Comparison of ENCODE assay signal across 18 cellular contexts in genomic region chr19:30353394-30353793, GRCh38. TPM values are rescaled to one million over a fixed set of nuclear protein-coding genes. Genes with fewer than 3 reads are reported as not detected.
DNase-seq lines count a peak whose midpoint lies in the region; FAIRE-seq and TF ChIP-seq lines count a peak whose summit lies in the region.
"Had no signal": no experiment of that assay in that cellular context is flagged by ENCODE, and none has a peak within 500 bp of the region (broad histone marks: within the 10 kb centered on the region; RNA-seq: fewer than 3 reads in every experiment).

No MANE protein-coding gene starts in this region.

- TF ChIP-seq CTCF in brain (conservative IDR thresholded peaks at IDR 0.05) (no peak), kidney (IDR thresholded peaks at IDR 0.05; ENCODE audit: borderline replicate concordance, extremely low read depth, insufficient read depth) (no peak), osteocyte (IDR thresholded peaks at IDR 0.05) (no peak), MM.1S (IDR thresholded peaks at IDR 0.05; ENCODE audit: low read length) (no peak)

- DNase-seq in kidney (peak; percentile 37), osteocyte (ENCODE audit: extremely low spot score, unreplicated experiment) (peak; percentile 79), OCI-M1 (lab: John Stamatoyannopoulos, UW) (no peak), DMS114 treated with DMSO at 0.1 percent for 48 hours (lab: John Stamatoyannopoulos, UW; ENCODE audit: unreplicated experiment) (no peak), MM.1S (no peak)
- DNase-seq: C1 segment of cervical spinal cord; Calu3; CD4-positive, alpha-beta memory T cell; COR-L47; DMS153; DND-41; GM23248; H9 had no signal

- no peaks in the 10 kb centered on the region for H3K9me3 ChIP-seq in kidney (ENCODE audit: control insufficient read depth in 1 of 2, low read length in 2 of 2)
- no peaks in the 10 kb centered on the region for H3K9me3 ChIP-seq in MM.1S (replicated peaks; ENCODE audit: insufficient read depth, low read length)

- intact Hi-C loops in kidney (cut with DNase I): no loop called here

- H3F3A ChIP-seq in MM.1S (ENCODE audit: insufficient read depth, low read length): no peaks in the 10 kb centered on the region

- H3K27me3 Mint-ChIP-seq in brain (no peaks in the 10 kb centered on the region), osteocyte (ENCODE audit: unreplicated experiment) (no peaks in the 10 kb centered on the region)

- peaks cover 54% of the 10 kb centered on the region for H3K4me1 Mint-ChIP-seq in brain
- H3K4me1 Mint-ChIP-seq in osteocyte (ENCODE audit: unreplicated experiment): no peaks in the 10 kb centered on the region

- H3K9me3 Mint-ChIP-seq in brain (no peaks in the 10 kb centered on the region), osteocyte (ENCODE audit: unreplicated experiment) (peaks cover 12% of the 10 kb centered on the region)
- H3K9me3 Mint-ChIP-seq: H9 had no signal

- H3K4me1 ChIP-seq in kidney (ENCODE audit: control insufficient read depth in 1 of 2, insufficient read depth in 1 of 2, low read depth in 1 of 2, low read length in 2 of 2) (no peaks in the 10 kb centered on the region), MM.1S (ENCODE audit: low read length) (no peaks in the 10 kb centered on the region)

- FAIRE-seq in kidney (lab: Jason Lieb, UNC): no peak
- FAIRE-seq: G401.6, GM12892 had no signal

- H3K36me3 ChIP-seq in kidney (ENCODE audit: control insufficient read depth in 1 of 2, insufficient read depth in 2 of 2, low read length in 2 of 2): no peaks in the 10 kb centered on the region
- H3K36me3 ChIP-seq in MM.1S (replicated peaks; ENCODE audit: insufficient read depth, low read length): no peaks in the 10 kb centered on the region

- H3K36me3 Mint-ChIP-seq in brain: peaks cover 14% of the 10 kb centered on the region
- H3K36me3 Mint-ChIP-seq in osteocyte (ENCODE audit: unreplicated experiment): no peaks in the 10 kb centered on the region
- H3K36me3 Mint-ChIP-seq: CD4-positive, alpha-beta memory T cell had no signal

- peaks cover 83% of the 10 kb centered on the region for H3K27me3 ChIP-seq in MM.1S (replicated peaks; ENCODE audit: insufficient read depth, low read length)

- no peak overlapping the region for H3K4me3 ChIP-seq in kidney (ENCODE audit: low read length in 2 of 2)
- no peak overlapping the region for H3K4me3 ChIP-seq in MM.1S (ENCODE audit: low read length)
- H3K4me3 ChIP-seq: GM23248 had no signal

- no peak overlapping the region for H3K4me2 ChIP-seq in MM.1S (ENCODE audit: low read depth, low read length)

- H3K4me3 Mint-ChIP-seq in brain (peak overlapping the region in 1 of 5 experiments; percentile 13), osteocyte (ENCODE audit: unreplicated experiment) (no peak overlapping the region)
- H3K4me3 Mint-ChIP-seq: CD4-positive, alpha-beta memory T cell; H9 had no signal

- H3K9me2 ChIP-seq in MM.1S (replicated peaks; ENCODE audit: insufficient read depth, low read length): no peaks in the 10 kb centered on the region

- H3K9ac ChIP-seq in kidney (ENCODE audit: low read length in 2 of 2) (no peak overlapping the region), MM.1S (ENCODE audit: low read length) (no peak overlapping the region)
- H3K9ac ChIP-seq: GM23248 had no signal

- H3K27ac Mint-ChIP-seq in brain (peak overlapping the region in 4 of 5 experiments; percentile 33 to 93 (median 50)), osteocyte (ENCODE audit: unreplicated experiment) (no peak overlapping the region)
- H3K27ac Mint-ChIP-seq: CD4-positive, alpha-beta memory T cell had no signal

- H3K27ac ChIP-seq in kidney (ENCODE audit: low read depth in 2 of 2, low read length in 2 of 2) (no peak overlapping the region), MM.1S (ENCODE audit: low read length) (no peak overlapping the region)
- H3K27ac ChIP-seq: GM23248 had no signal

- H2AFZ ChIP-seq in MM.1S (ENCODE audit: low read length): no peak overlapping the region
- H2AFZ ChIP-seq: GM23248 had no signal

- H3K79me2 ChIP-seq in MM.1S (ENCODE audit: low read length): no peaks in the 10 kb centered on the region

- H4K20me1 ChIP-seq in MM.1S (ENCODE audit: insufficient read depth, low read length): no peaks in the 10 kb centered on the region

RNA-seq across cellular contexts. Expression of gene ZNF536, which starts 18.8 kb away (rescaled TPM):
- 36.2 TPM for polyA plus RNA-seq in brain (ENCODE audit: insufficient read depth, low read depth, low replicate concordance)
- 0.25 TPM for total RNA-seq in kidney
- polyA plus RNA-seq in kidney (ENCODE audit: insufficient read depth, low read depth, low replicate concordance): 0.19 TPM
- total RNA-seq in osteocyte: not detected in 2 replicates
- total RNA-seq: A172, Calu3, H9 had no signal
- polyA plus RNA-seq: BJ; CD4-positive, alpha-beta memory T cell had no signal

Comparison
In these comparisons a context has a peak if more than half of its experiments do, and no peak if none do; other contexts are left out.
1. DNase-seq: peak in kidney (single experiment) and osteocyte (single experiment); none in OCI-M1 (single experiment), DMS114 treated with DMSO at 0.1 percent for 48 hours (single experiment) and MM.1S (single experiment).